ENCODE assay signal across 39 cellular contexts in genomic region chr11:45503311-45503710, GRCh38.
"Had no signal": no experiment of that assay in that cellular context is flagged by ENCODE, and none has a peak within 500 bp of the region (broad histone marks: within the 10 kb centered on the region; RNA-seq: fewer than 3 reads in every experiment).

No MANE protein-coding gene starts in this region.

- H3K4me1 Mint-ChIP-seq: activated naive CD4-positive, alpha-beta T cell treated with anti-CD3 and anti-CD28 coated beads, Interleukin-2, amount 10 ng/mL, durations not matched to agents 7 days and 5 days; activated naive CD4-positive, alpha-beta T cell treated with anti-CD3 and anti-CD28 coated beads, Interleukin-2, amount 50 U/mL, for 24 hours; activated naive CD8-positive, alpha-beta T cell treated with anti-CD3 and anti-CD28 coated beads for 36 hours; activated naive CD8-positive, alpha-beta T cell treated with anti-CD3 and anti-CD28 coated beads, Interleukin-2, amount 10 ng/mL, durations not matched to agents 7 days and 5 days; activated naive CD8-positive, alpha-beta T cell treated with anti-CD3 and anti-CD28 coated beads, Interleukin-2, amount 50 U/mL, for 24 hours; activated T-helper 17 cell treated with anti-CD3 and anti-CD28 coated beads, Interleukin-2, amount 50 U/mL, for 72 hours; central memory CD8-positive, alpha-beta T cell had no signal

- H3K27me3 ChIP-seq: adrenal gland, ascending aorta, body of pancreas, brain microvascular endothelial cell, cardiac muscle cell had no signal

- H3K9me3 ChIP-seq: adrenal gland, ascending aorta, body of pancreas had no signal

- H3K9me3 Mint-ChIP-seq: activated naive CD4-positive, alpha-beta T cell treated with anti-CD3 and anti-CD28 coated beads, Interleukin-2, amount 10 ng/mL, durations not matched to agents 7 days and 5 days; activated T-helper 1 cell treated with anti-CD3 and anti-CD28 coated beads, Interleukin-12 subunit alpha, Interleukin-12 subunit beta, Interleukin-2, Interleukin-4 antibody, amounts not matched to agents 30 ng/mL and 10 ng/mL and 1 ng/mL, durations not matched to agents 14 hours and 24 hours and 36 hours; activated T-helper 17 cell treated with anti-CD3 and anti-CD28 coated beads, Interleukin-2, amount 50 U/mL, for 72 hours; activated T-helper 2 cell treated with anti-CD3 and anti-CD28 coated beads, Interferon-gamma antibody, Interleukin-2, Interleukin-4, amounts not matched to agents 10 μg/mL and 5 μg/mL and 100 μg/mL, durations not matched to agents 14 hours and 24 hours and 36 hours; central memory CD8-positive, alpha-beta T cell had no signal

- H3K36me3 Mint-ChIP-seq: activated naive CD4-positive, alpha-beta T cell treated with anti-CD3 and anti-CD28 coated beads, Interleukin-2, amount 10 ng/mL, durations not matched to agents 7 days and 5 days; activated naive CD4-positive, alpha-beta T cell treated with anti-CD3 and anti-CD28 coated beads, Interleukin-2, amount 50 U/mL, for 72 hours; activated naive CD8-positive, alpha-beta T cell treated with anti-CD3 and anti-CD28 coated beads for 36 hours; activated naive CD8-positive, alpha-beta T cell treated with anti-CD3 and anti-CD28 coated beads, Interleukin-2, amount 10 ng/mL, durations not matched to agents 7 days and 5 days; brain had no signal

- DNase-seq: activated effector memory CD4-positive, alpha-beta T cell treated with anti-CD3 and anti-CD28 coated beads, Interleukin-2, amount 50 U/mL, for 16 hours; activated effector memory CD4-positive, alpha-beta T cell treated with Interleukin-2 at 50 U/mL for 16 hours; activated gamma-delta T cell; activated gamma-delta T cell treated with Interleukin-2 at 50 U/mL for 16 hours; activated naive CD4-positive, alpha-beta T cell; activated naive CD4-positive, alpha-beta T cell treated with anti-CD3 and anti-CD28 coated beads for 36 hours; activated naive CD4-positive, alpha-beta T cell treated with anti-CD3 and anti-CD28 coated beads, Interleukin-2, amount 10 ng/mL, durations not matched to agents 7 days and 5 days; activated naive CD4-positive, alpha-beta T cell treated with anti-CD3 and anti-CD28 coated beads, Interleukin-2, amount 50 U/mL, for 16 hours; activated naive CD4-positive, alpha-beta T cell treated with Interleukin-2 at 50 U/mL for 16 hours; activated naive CD8-positive, alpha-beta T cell treated with anti-CD3 and anti-CD28 coated beads for 36 hours; activated naive CD8-positive, alpha-beta T cell treated with anti-CD3 and anti-CD28 coated beads, Interleukin-2, amount 10 ng/mL, durations not matched to agents 7 days and 5 days; activated naive CD8-positive, alpha-beta T cell treated with anti-CD3 and anti-CD28 coated beads, Interleukin-2, amount 50 U/mL, for 24 hours; activated T-cell treated with anti-CD3 and anti-CD28 coated beads for 4 hours; activated T-cell treated with anti-CD3 and anti-CD28 coated beads, Interleukin-2, amount 50 U/mL, for 1 hour; activated T-cell treated with anti-CD3 and anti-CD28 coated beads, Interleukin-2, amount 50 U/mL, for 24 hours; activated T-cell treated with anti-CD3 and anti-CD28 coated beads, Interleukin-2, amount 50 U/mL, for 4 hours; activated T-cell treated with anti-CD3 and anti-CD28 coated beads, Interleukin-2, amount 50 U/mL, for 48 hours; activated T-cell treated with anti-CD3 and anti-CD28 coated beads, Interleukin-2, amount 50 U/mL, for 72 hours; amniotic stem cell; amygdala; anterior cingulate cortex; body of pancreas; brain microvascular endothelial cell; central memory CD4-positive, alpha-beta T cell; cerebellar nuclear complex had no signal

- H3K4me1 ChIP-seq: adrenal gland, ascending aorta, body of pancreas, breast epithelium had no signal

- H3K4me3 ChIP-seq: adrenal gland, ascending aorta, body of pancreas, breast epithelium, cardiac muscle cell had no signal

- H3K4me3 Mint-ChIP-seq: activated naive CD4-positive, alpha-beta T cell treated with anti-CD3 and anti-CD28 coated beads for 36 hours; activated naive CD4-positive, alpha-beta T cell treated with anti-CD3 and anti-CD28 coated beads, Interleukin-2, amount 10 ng/mL, durations not matched to agents 7 days and 5 days; activated naive CD4-positive, alpha-beta T cell treated with anti-CD3 and anti-CD28 coated beads, Interleukin-2, amount 50 U/mL, for 24 hours; activated naive CD8-positive, alpha-beta T cell; activated naive CD8-positive, alpha-beta T cell treated with anti-CD3 and anti-CD28 coated beads for 36 hours; activated naive CD8-positive, alpha-beta T cell treated with anti-CD3 and anti-CD28 coated beads, Interleukin-2, amount 10 ng/mL, durations not matched to agents 7 days and 5 days; activated naive CD8-positive, alpha-beta T cell treated with anti-CD3 and anti-CD28 coated beads, Interleukin-2, amount 50 U/mL, for 24 hours; activated T-cell treated with anti-CD3 and anti-CD28 coated beads, Interleukin-2, amount 50 U/mL, for 24 hours; activated T-cell treated with anti-CD3 and anti-CD28 coated beads, Interleukin-2, amount 50 U/mL, for 4 hours; activated T-cell treated with anti-CD3 and anti-CD28 coated beads, Interleukin-2, amount 50 U/mL, for 72 hours; activated T-helper 1 cell treated with anti-CD3 and anti-CD28 coated beads, Interleukin-12 subunit alpha, Interleukin-12 subunit beta, Interleukin-2, Interleukin-4 antibody, amounts not matched to agents 30 ng/mL and 10 ng/mL and 1 ng/mL, durations not matched to agents 14 hours and 24 hours and 36 hours; activated T-helper 17 cell treated with anti-CD3 and anti-CD28 coated beads, Interleukin-2, amount 50 U/mL, for 72 hours; brain; central memory CD8-positive, alpha-beta T cell had no signal

- ATAC-seq: activated naive CD4-positive, alpha-beta T cell treated with anti-CD3 and anti-CD28 coated beads, Interleukin-2, amount 50 U/mL, for 72 hours; activated naive CD8-positive, alpha-beta T cell treated with anti-CD3 and anti-CD28 coated beads, Interleukin-2, amount 50 U/mL, for 24 hours; activated T-cell treated with anti-CD3 and anti-CD28 coated beads, Interleukin-2, amount 50 U/mL, for 4 hours; activated T-cell treated with anti-CD3 and anti-CD28 coated beads, Interleukin-2, amount 50 U/mL, for 72 hours; activated T-helper 17 cell treated with anti-CD3 and anti-CD28 coated beads, Interleukin-2, amount 50 U/mL, for 72 hours; body of pancreas had no signal

- FAIRE-seq: astrocyte, bronchial epithelial cell had no signal

- H3K36me3 ChIP-seq: adrenal gland, ascending aorta, brain microvascular endothelial cell, breast epithelium, cardiac muscle cell had no signal

- H3K27ac Mint-ChIP-seq: activated naive CD4-positive, alpha-beta T cell treated with anti-CD3 and anti-CD28 coated beads for 36 hours; activated naive CD4-positive, alpha-beta T cell treated with anti-CD3 and anti-CD28 coated beads, Interleukin-2, amount 10 ng/mL, durations not matched to agents 7 days and 5 days; activated naive CD4-positive, alpha-beta T cell treated with anti-CD3 and anti-CD28 coated beads, Interleukin-2, amount 50 U/mL, for 24 hours; activated naive CD4-positive, alpha-beta T cell treated with anti-CD3 and anti-CD28 coated beads, Interleukin-2, amount 50 U/mL, for 72 hours; activated naive CD8-positive, alpha-beta T cell; activated naive CD8-positive, alpha-beta T cell treated with anti-CD3 and anti-CD28 coated beads for 36 hours; activated naive CD8-positive, alpha-beta T cell treated with anti-CD3 and anti-CD28 coated beads, Interleukin-2, amount 10 ng/mL, durations not matched to agents 7 days and 5 days; activated naive CD8-positive, alpha-beta T cell treated with anti-CD3 and anti-CD28 coated beads, Interleukin-2, amount 50 U/mL, for 24 hours; activated T-cell treated with anti-CD3 and anti-CD28 coated beads, Interleukin-2, amount 50 U/mL, for 24 hours; activated T-cell treated with anti-CD3 and anti-CD28 coated beads, Interleukin-2, amount 50 U/mL, for 72 hours; activated T-helper 1 cell treated with anti-CD3 and anti-CD28 coated beads, Interleukin-12 subunit alpha, Interleukin-12 subunit beta, Interleukin-2, Interleukin-4 antibody, amounts not matched to agents 30 ng/mL and 10 ng/mL and 1 ng/mL, durations not matched to agents 14 hours and 24 hours and 36 hours; activated T-helper 17 cell treated with anti-CD3 and anti-CD28 coated beads, Interleukin-2, amount 50 U/mL, for 72 hours; activated T-helper 2 cell treated with anti-CD3 and anti-CD28 coated beads, Interferon-gamma antibody, Interleukin-2, Interleukin-4, amounts not matched to agents 10 μg/mL and 5 μg/mL and 100 μg/mL, durations not matched to agents 14 hours and 24 hours and 36 hours had no signal

- H3K27ac ChIP-seq: adrenal gland, ascending aorta, body of pancreas, brain microvascular endothelial cell, breast epithelium, cardiac muscle cell had no signal
